11 cellular contexts compared by ENCODE assay signal in genomic region chr17:9982159-9982558, GRCh38.
A peak's percentile ranks its signal among the peaks of the same experiment; 100 is the strongest.
DNase-seq lines count a peak whose midpoint lies in the region; ATAC-seq, FAIRE-seq and TF ChIP-seq lines count a peak whose summit lies in the region.
"Had no signal": no experiment of that assay in that cellular context is flagged by ENCODE, and none has a peak within 500 bp of the region (broad histone marks: within the 10 kb centered on the region; RNA-seq: fewer than 3 reads in every experiment).

No MANE protein-coding gene starts in this region.

- H2BK120ac ChIP-seq in IMR-90 (ENCODE audit: low read depth, low read length): no peak overlapping the region

- peaks cover 9% of the 10 kb centered on the region for H3K4me1 Mint-ChIP-seq in neural crest cell

- no peak overlapping the region for H2BK15ac ChIP-seq in IMR-90 (ENCODE audit: low read depth, low read length)

- POLR2A ChIA-PET in IMR-90 (lab: Charles Lee; ENCODE audit: unreplicated experiment): no interaction called here

- in situ Hi-C loops in IMR-90 (cut with MboI; ENCODE audit: low sequenced_read_pairs): no loop called here
- in situ Hi-C loops in brain microvascular endothelial cell (cut with HindIII; ENCODE audit: low pct_ligation_motif_present, low sequenced_read_pairs): no loop called here

- no peak for TF ChIP-seq RAD21 in IMR-90 (IDR thresholded peaks at IDR 0.05; ENCODE audit: low read length)

- intact Hi-C loops in IMR-90 (cut with micrococcal nuclease): no loop called here

- TF ChIP-seq POLR2A in IMR-90 (IDR thresholded peaks at IDR 0.05; ENCODE audit: low read depth, low read length): no peak

- no peak overlapping the region for H3K4me2 ChIP-seq in IMR-90 (ENCODE audit: low read depth, low read length)

- H2AK5ac ChIP-seq in IMR-90 (ENCODE audit: low read depth, low read length): no peak overlapping the region

- no peak overlapping the region for H2AFZ ChIP-seq in IMR-90 (replicated peaks; ENCODE audit: low read length, poor library complexity)

- H3K27me3 Mint-ChIP-seq in neural crest cell (ENCODE audit: low read depth): no peaks in the 10 kb centered on the region

- H3K23ac ChIP-seq in IMR-90 (ENCODE audit: low read depth, low read length): no peak overlapping the region

- H4K8ac ChIP-seq in IMR-90 (ENCODE audit: low read depth in 2 of 2, low read length in 2 of 2): no peak overlapping the region

- no peak overlapping the region for H3K4me3 Mint-ChIP-seq in neural crest cell

- H2AK9ac ChIP-seq in IMR-90 (replicated peaks; ENCODE audit: low read depth, low read length, poor library complexity): no peak overlapping the region

- no peak overlapping the region for H4K91ac ChIP-seq in IMR-90 (ENCODE audit: insufficient read depth, low read depth, low read length)

- H3K9ac ChIP-seq in IMR-90 (ENCODE audit: low read depth, low read length): no peak overlapping the region

- no peaks in the 10 kb centered on the region for H3K4me1 ChIP-seq in IMR-90 (ENCODE audit: control insufficient read depth, insufficient read depth, low read length)

- no peak overlapping the region for H3K14ac ChIP-seq in IMR-90 (replicated peaks; ENCODE audit: low read depth, low read length)

- H3K4ac ChIP-seq in IMR-90 (ENCODE audit: low read depth, low read length): no peak overlapping the region

- H4K5ac ChIP-seq in IMR-90 (ENCODE audit: low read depth, low read length): no peak overlapping the region

- no peak for ATAC-seq in IMR-90 (ENCODE audit: low read depth)
- no peak for ATAC-seq in GM21381 (IDR thresholded peaks at IDR 0.05; ENCODE audit: unreplicated experiment)

- no peaks in the 10 kb centered on the region for H3K9me3 ChIP-seq in IMR-90 (ENCODE audit: control insufficient read depth, insufficient read depth, low read length)

- WGBS in IMR-90 (ENCODE audit: extremely low coverage in 2 of 2, insufficient read length in 1 of 2), 2 experiments: no CpG with 5 or more reads among the region's 3 CpGs

- no peaks in the 10 kb centered on the region for H3K9me3 Mint-ChIP-seq in neural crest cell

- H3K27ac ChIP-seq in IMR-90 (ENCODE audit: insufficient read depth, low read length): no peak overlapping the region
- H3K27ac ChIP-seq in brain microvascular endothelial cell: no peak overlapping the region

- no peaks in the 10 kb centered on the region for H3K9me1 ChIP-seq in IMR-90 (ENCODE audit: insufficient read depth, low read length)

- no peak overlapping the region for H2BK5ac ChIP-seq in IMR-90 (ENCODE audit: low read depth, low read length, poor library complexity, severe bottlenecking)

- DNase-seq in DMS114 treated with DMSO at 0.1 percent for 48 hours (lab: John Stamatoyannopoulos, UW; ENCODE audit: unreplicated experiment) (peak; percentile 1), IMR-90 (no peak), brain microvascular endothelial cell (no peak), neural crest cell (ENCODE audit: low read depth, low spot score) (no peak), NCI-H446 (lab: John Stamatoyannopoulos, UW) (no peak), NCI-H748 (lab: John Stamatoyannopoulos, UW; ENCODE audit: unreplicated experiment) (no peak), RCC 7860 (ENCODE audit: low spot score) (no peak)
- DNase-seq: midbrain; NCI-H446 treated with DMSO at 0.1 percent for 48 hours; stimulated activated CD4-positive, alpha-beta T cell treated with anti-CD3 and anti-CD28 coated beads, Interleukin-1b, Interleukin-23, amount 100 ng/mL, for 48 hours had no signal

- no peak overlapping the region for H3K4me3 ChIP-seq in IMR-90 (ENCODE audit: insufficient read depth, low read depth, low read length)
- no peak overlapping the region for H3K4me3 ChIP-seq in brain microvascular endothelial cell (ENCODE audit: low read depth, low read length)

- H3K27ac Mint-ChIP-seq in neural crest cell (ENCODE audit: unreplicated experiment): no peak overlapping the region

- dilution Hi-C loops in IMR-90 (cut with HindIII; ENCODE audit: low sequenced_read_pairs, unreplicated experiment): no loop called here

- no peak overlapping the region for H3K18ac ChIP-seq in IMR-90 (ENCODE audit: low read depth, low read length)

- H2BK20ac ChIP-seq in IMR-90 (ENCODE audit: low read depth, low read length): no peak overlapping the region

- H3K36me3 ChIP-seq in IMR-90 (ENCODE audit: control insufficient read depth, insufficient read depth, low read length): no peaks in the 10 kb centered on the region
- no peaks in the 10 kb centered on the region for H3K36me3 ChIP-seq in brain microvascular endothelial cell (replicated peaks)

- H4K20me1 ChIP-seq in IMR-90 (ENCODE audit: insufficient read depth, low read length): no peaks in the 10 kb centered on the region

- TF ChIP-seq CTCF in IMR-90 (conservative IDR thresholded peaks at IDR 0.05; ENCODE audit: low read depth, low read length) (0 out of 2 replicates have a peak, but pooled peaks have one; percentile 19), brain microvascular endothelial cell (IDR thresholded peaks at IDR 0.05; ENCODE audit: low read depth, low read length, missing control alignments) (peak; percentile 31), neural crest cell (conservative IDR thresholded peaks at IDR 0.05) (peak; percentile 52)

- H3K27me3 ChIP-seq in IMR-90 (ENCODE audit: control insufficient read depth, insufficient read depth, low read length) (no peaks in the 10 kb centered on the region), brain microvascular endothelial cell (replicated peaks) (no peaks in the 10 kb centered on the region)

- no peaks in the 10 kb centered on the region for H3K79me1 ChIP-seq in IMR-90 (ENCODE audit: low read depth in 1 of 2, low read length in 2 of 2)

- H3K56ac ChIP-seq in IMR-90 (ENCODE audit: extremely low read depth, insufficient read depth, low read length): no peak overlapping the region

- CTCF ChIA-PET in IMR-90 (lab: Yijun Ruan, JAX): interaction anchor here (1.0 kb wide), 1 partner anchor 65 kb away, joined by 3 read pairs; no protein-coding TSS in a partner anchor

- FAIRE-seq in RCC 7860 (lab: Jason Lieb, UNC): no peak

- no peaks in the 10 kb centered on the region for H3K36me3 Mint-ChIP-seq in neural crest cell (ENCODE audit: low read depth)

- no TSS peak for BruUV-seq in IMR-90 (replicated peaks; lab: Mats Ljungman, UMichigan)

TF ChIP-seq in IMR-90, 13 proteins besides CTCF, POLR2A, EP300 and RAD21:
- TF ChIP-seq CEBPB (IDR thresholded peaks at IDR 0.05; ENCODE audit: low read depth, low read length) (no peak), SMC3 (IDR thresholded peaks at IDR 0.05; ENCODE audit: low read depth, low read length) (no peak)
